Comparison of ENCODE assay signal across 10 cellular contexts in genomic region chr11:61923166-61924015, GRCh38. TPM values are rescaled to one million over a fixed set of nuclear protein-coding genes. Genes with fewer than 3 reads are reported as not detected.
DNase-seq lines count a peak whose midpoint lies in the region; ATAC-seq and TF ChIP-seq lines count a peak whose summit lies in the region.
"Had no signal": no experiment of that assay in that cellular context is flagged by ENCODE, and none has a peak within 500 bp of the region (broad histone marks: within the 10 kb centered on the region; RNA-seq: fewer than 3 reads in every experiment).

No MANE protein-coding gene starts in this region.

- H3K4me3 ChIP-seq in vagina: no peak overlapping the region
- H3K4me3 ChIP-seq: SJSA1 had no signal

- ATAC-seq in Right ventricle myocardium inferior (peak; percentile 78), HG03571 (IDR thresholded peaks at IDR 0.05; ENCODE audit: unreplicated experiment) (no peak), GM18868 (IDR thresholded peaks at IDR 0.05; ENCODE audit: unreplicated experiment) (no peak)
- ATAC-seq in activated CD4-positive, CD25-positive, alpha-beta regulatory T cell treated with anti-CD3 and anti-CD28 coated beads, Interleukin-2, amount 50 U/mL, for 24 hours: no peak

- H3K27me3 ChIP-seq in vagina: no peaks in the 10 kb centered on the region
- H3K27me3 ChIP-seq: SJSA1 had no signal

- H3K9me3 ChIP-seq in vagina: no peaks in the 10 kb centered on the region
- H3K9me3 ChIP-seq: SJSA1 had no signal

- H3K4me1 ChIP-seq in vagina: peaks cover 48% of the 10 kb centered on the region

- H3K36me3 ChIP-seq in vagina: no peaks in the 10 kb centered on the region
- H3K36me3 ChIP-seq: SJSA1 had no signal

- no peak for TF ChIP-seq CTCF in vagina (IDR thresholded peaks at IDR 0.05)

- TF ChIP-seq POLR2A in erythroblast (IDR thresholded peaks at IDR 0.05; ENCODE audit: low read length) (peak; percentile 77), vagina (IDR thresholded peaks at IDR 0.05) (no peak)

- intact Hi-C loops in Right ventricle myocardium inferior (cut with DNase I) (no loop called here), cardiac septum (cut with DNase I) (no loop called here), vagina (cut with DNase I) (no loop called here)

- DNase-seq in Right ventricle myocardium inferior (ENCODE audit: missing footprints) (peak; percentile 88), cardiac septum (ENCODE audit: low spot score) (no peak), erythroblast (lab: John Stamatoyannopoulos, UW) (peak; percentile 94), mucosa of gallbladder (ENCODE audit: low spot score) (peak; percentile 78), vagina (ENCODE audit: extremely low spot score in 2 of 2) (peak in 1 of 2 donors; percentile 94)

- H3K27ac ChIP-seq in vagina: peak overlapping the region; percentile 94
- H3K27ac ChIP-seq: SJSA1 had no signal

RNA-seq across cellular contexts. Expression of gene RAB3IL1, which starts 6.0 kb away (rescaled TPM):
- total RNA-seq in Right ventricle myocardium inferior (14.0 TPM), cardiac septum (9.4 TPM), mucosa of gallbladder (12.1 TPM), vagina (32.2 TPM)
- total RNA-seq: B cell had no signal

RNA-seq across cellular contexts. Expression of gene BEST1, which starts 26.8 kb away (rescaled TPM):
- total RNA-seq in Right ventricle myocardium inferior: 1.9 TPM
- total RNA-seq in cardiac septum: 1.1 TPM
- total RNA-seq in mucosa of gallbladder: 2.8 TPM
- total RNA-seq in vagina: 4.4 TPM

RNA-seq across cellular contexts. Expression of gene FADS3, which starts 32.0 kb away (rescaled TPM):
- 113 TPM for total RNA-seq in Right ventricle myocardium inferior
- 126 TPM for total RNA-seq in cardiac septum
- 22.6 TPM for total RNA-seq in mucosa of gallbladder
- total RNA-seq in vagina: 41.5 TPM

RNA-seq across cellular contexts. Expression of gene FTH1, which starts 44.0 kb away (rescaled TPM):
- total RNA-seq in Right ventricle myocardium inferior (2,493 TPM), cardiac septum (3,174 TPM), mucosa of gallbladder (2,359 TPM), vagina (2,421 TPM)
